ENCODE assay signal across 8 cellular contexts in genomic region chr4:2843023-2843908, GRCh38. TPM values are rescaled to one million over a fixed set of nuclear protein-coding genes. Genes with fewer than 3 reads are reported as not detected.
A peak's percentile ranks its signal among the peaks of the same experiment; 100 is the strongest.
DNase-seq lines count a peak whose midpoint lies in the region; ATAC-seq and TF ChIP-seq lines count a peak whose summit lies in the region.

Gene ADD1 (plus strand): TSS chr4:2843844. CDS start chr4:2875916, 32,072 bp downstream.

- DNase-seq in EL (peak; percentile 89), SJCRH30 (peak; percentile 91 to 96), foreskin keratinocyte (peak; percentile 37 to 66), stromal cell of bone marrow (ENCODE audit: low read depth) (peak; percentile 77)
- DNase-seq in activated gamma-delta T cell treated with anti-CD3 and anti-CD28 coated beads, Interleukin-2, amount 50 U/mL, for 16 hours (ENCODE audit: low read depth) = peak; percentile 92

- H2AFZ ChIP-seq in neuron (ENCODE audit: low read depth, low read length) = peak within 1 kb of the TSS; percentile 48

- peak; percentile 77 for ATAC-seq in GM21786 (IDR thresholded peaks at IDR 0.05; ENCODE audit: unreplicated experiment)
- ATAC-seq in foreskin keratinocyte = peak; percentile 95

- H3K9me3 ChIP-seq in KOPT-K1 (ENCODE audit: insufficient read depth, low read length, poor library complexity, severe bottlenecking) (peaks cover 9% of the 10 kb centered on the region), SJCRH30 (replicated peaks) (no peaks in the 10 kb centered on the region), neuron (ENCODE audit: low read length) (no peaks in the 10 kb centered on the region)

- TF ChIP-seq CTCF in foreskin keratinocyte (conservative IDR thresholded peaks at IDR 0.05) = no peak

- H3K27ac ChIP-seq in KOPT-K1 (ENCODE audit: low read depth, low read length, poor library complexity, severe bottlenecking) (peak within 1 kb of the TSS; percentile 76), SJCRH30 (peak within 1 kb of the TSS; percentile 73), foreskin keratinocyte (no peak within 1 kb of the TSS)

- no peaks in the 10 kb centered on the region for H3K36me3 ChIP-seq in KOPT-K1 (ENCODE audit: insufficient read depth, low read length)
- H3K36me3 ChIP-seq in SJCRH30 = no peaks in the 10 kb centered on the region
- H3K36me3 ChIP-seq in neuron (ENCODE audit: insufficient read depth, low read length) = no peaks in the 10 kb centered on the region

- H3K4me1 ChIP-seq in SJCRH30 (no peaks in the 10 kb centered on the region), foreskin keratinocyte (peaks cover 10% of the 10 kb centered on the region), neuron (ENCODE audit: insufficient read depth, low read length) (peaks cover 12% of the 10 kb centered on the region)

- H3K27me3 ChIP-seq in SJCRH30 (no peaks in the 10 kb centered on the region), foreskin keratinocyte (no peaks in the 10 kb centered on the region), neuron (ENCODE audit: insufficient read depth, low read length) (no peaks in the 10 kb centered on the region)

- H3K4me3 ChIP-seq in SJCRH30 (peak within 1 kb of the TSS; percentile 88), neuron (ENCODE audit: low read length) (peak within 1 kb of the TSS; percentile 72)

RNA-seq across cellular contexts. Expression of gene ADD1, which starts in this region (rescaled TPM):
- total RNA-seq in SJCRH30 (2014; rRNA removed; shearing (Covaris generic)) = 131 and 139 TPM in 2 replicates
- 173 and 176 TPM in 2 replicates for total RNA-seq in foreskin keratinocyte
- 129 and 130 TPM in 2 replicates for polyA plus RNA-seq in foreskin keratinocyte
